ENCODE assay signal across 9 cellular contexts in the genomic region with DNA sequence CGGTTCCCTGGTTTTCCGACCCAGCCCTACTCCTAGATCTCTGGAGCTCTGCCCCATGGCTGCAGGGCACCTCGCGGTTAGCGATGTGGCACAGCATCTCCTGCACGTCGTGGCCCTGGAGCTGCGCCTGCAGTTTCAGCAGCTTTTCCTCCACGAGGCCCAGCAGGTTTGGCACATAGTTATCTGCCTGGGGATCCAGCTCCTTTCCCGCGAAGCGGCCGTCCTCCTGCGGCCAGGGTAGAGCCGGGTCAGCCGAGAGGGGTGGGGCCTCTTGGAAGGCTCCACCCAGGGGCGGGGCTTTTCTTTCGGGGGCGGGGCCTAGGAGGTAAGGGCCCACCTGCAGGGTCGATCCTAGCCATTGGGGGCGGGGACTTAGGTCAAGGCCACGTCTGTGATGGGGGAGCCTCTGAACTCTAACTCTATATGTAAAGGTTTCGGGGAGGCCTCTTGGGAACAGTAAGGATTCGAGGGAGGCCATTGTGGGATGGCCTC. TPM values are rescaled to one million over a fixed set of nuclear protein-coding genes. Genes with fewer than 3 reads are reported as not detected.
DNase-seq lines count a peak whose midpoint lies in the region; ATAC-seq, FAIRE-seq and TF ChIP-seq lines count a peak whose summit lies in the region.
"Had no signal": no experiment of that assay in that cellular context is flagged by ENCODE, and none has a peak within 500 bp of the region (broad histone marks: within the 10 kb centered on the region; RNA-seq: fewer than 3 reads in every experiment).

No MANE protein-coding gene starts in this region.

- no peak overlapping the region for H3K9ac ChIP-seq in keratinocyte (ENCODE audit: control insufficient read depth, extremely low read depth, insufficient read depth, low read length)

- H3K9me3 ChIP-seq in keratinocyte (ENCODE audit: control insufficient read depth, low read depth, low read length) = no peaks in the 10 kb centered on the region
- H3K9me3 ChIP-seq: ovary had no signal

- peaks cover 22% of the 10 kb centered on the region for H3K4me1 ChIP-seq in keratinocyte (ENCODE audit: control insufficient read depth, extremely low read depth, insufficient read depth, low read length)

- H3K27me3 ChIP-seq in keratinocyte (ENCODE audit: control insufficient read depth, extremely low read depth, insufficient read depth, low read length) = peaks cover 60% of the 10 kb centered on the region

- H3K79me2 ChIP-seq in keratinocyte (ENCODE audit: control insufficient read depth, insufficient read depth, low read length) = no peaks in the 10 kb centered on the region

- intact Hi-C loops in Right ventricle myocardium inferior (cut with DNase I) (no loop called here), cardiac septum (cut with DNase I) (loop anchor here (5.0 kb wide), 1 partner anchor 39 kb away; the partner anchor contains the start of gene EPOR)

- no peaks in the 10 kb centered on the region for H4K20me1 ChIP-seq in keratinocyte (ENCODE audit: control insufficient read depth, extremely low read depth, insufficient read depth, low read length)

- peak; percentile 45 for ATAC-seq in Right ventricle myocardium inferior
- ATAC-seq in activated naive CD4-positive, alpha-beta T cell treated with anti-CD3 and anti-CD28 coated beads, Interleukin-2, amount 50 U/mL, for 72 hours = peak; percentile 40 to 74
- ATAC-seq in stimulated activated naive CD8-positive, alpha-beta T cell treated with anti-CD3 and anti-CD28 coated beads, Interleukin-15, Interleukin-2, amounts not matched to agents 100 U/mL and 50 U/mL, for 24 hours = peak; percentile 55

- H2AFZ ChIP-seq in keratinocyte (ENCODE audit: control insufficient read depth, low read length) = peak overlapping the region; percentile 65

- H3K27ac ChIP-seq in keratinocyte (ENCODE audit: control insufficient read depth, insufficient read depth, low read length) = no peak overlapping the region
- H3K27ac ChIP-seq: ovary had no signal

- DNase-seq in Right ventricle myocardium inferior (ENCODE audit: missing footprints) = peak; percentile 79
- no peak for DNase-seq in cardiac septum (ENCODE audit: low spot score)
- peak; percentile 34 for DNase-seq in MV-4-11 (lab: John Stamatoyannopoulos, UW)
- peak in 1 of 2 donors; percentile 64 for DNase-seq in activated naive CD4-positive, alpha-beta T cell treated with anti-CD3 and anti-CD28 coated beads, Interleukin-2, amount 50 U/mL, for 72 hours (ENCODE audit: low spot score in 2 of 2)
- DNase-seq in keratinocyte (ENCODE audit: low read depth, low spot score) = no peak
- DNase-seq in stimulated activated naive CD8-positive, alpha-beta T cell treated with anti-CD3 and anti-CD28 coated beads, Interleukin-15, Interleukin-2, amounts not matched to agents 100 U/mL and 50 U/mL, for 24 hours = peak; percentile 69
- DNase-seq in cortex of kidney (lab: John Stamatoyannopoulos, UW) = no peak
- no peak for DNase-seq in NCI-H2107 (lab: John Stamatoyannopoulos, UW)

- no peak overlapping the region for H3K27ac Mint-ChIP-seq in activated naive CD4-positive, alpha-beta T cell treated with anti-CD3 and anti-CD28 coated beads, Interleukin-2, amount 50 U/mL, for 72 hours

- H3K4me3 ChIP-seq in keratinocyte (ENCODE audit: control insufficient read depth in 2 of 3, extremely low read depth in 1 of 3, insufficient read depth in 2 of 3, low read depth in 1 of 3, low read length in 3 of 3) = peak overlapping the region in 2 of 3 experiments; percentile 25 to 63
- H3K4me3 ChIP-seq: ovary had no signal

- no peaks in the 10 kb centered on the region for H3K36me3 ChIP-seq in keratinocyte (ENCODE audit: control insufficient read depth in 2 of 2, extremely low read depth in 1 of 2, insufficient read depth in 2 of 2, low read length in 2 of 2)
- H3K36me3 ChIP-seq: ovary had no signal

- no peak for FAIRE-seq in keratinocyte (lab: Jason Lieb, UNC)

- no peaks in the 10 kb centered on the region for H3K9me1 ChIP-seq in keratinocyte (ENCODE audit: control insufficient read depth, extremely low read depth, insufficient read depth, low read length)

- dilution Hi-C loops in keratinocyte (cut with MboI; ENCODE audit: extremely low pct_ligation_motif_present, low sequenced_read_pairs) = no loop called here

- no peaks in the 10 kb centered on the region for H3K9me3 Mint-ChIP-seq in activated naive CD4-positive, alpha-beta T cell treated with anti-CD3 and anti-CD28 coated beads, Interleukin-2, amount 50 U/mL, for 72 hours

- H3K4me2 ChIP-seq in keratinocyte (ENCODE audit: control insufficient read depth, extremely low read depth, insufficient read depth, low read depth, low read length) = peak overlapping the region; percentile 64

- H3K36me3 Mint-ChIP-seq in activated naive CD4-positive, alpha-beta T cell treated with anti-CD3 and anti-CD28 coated beads, Interleukin-2, amount 50 U/mL, for 72 hours = peaks cover 4 to 6% of the 10 kb centered on the region in 2 donors

- TF ChIP-seq CTCF in keratinocyte (optimal IDR thresholded peaks at IDR 0.05 in 1 of 3, IDR thresholded peaks at IDR 0.05 in 1 of 3, conservative IDR thresholded peaks at IDR 0.05 in 1 of 3; ENCODE audit: extremely low read depth in 1 of 3, insufficient read depth in 2 of 3, low read length in 3 of 3) = no peak

RNA-seq across cellular contexts. Expression of gene RGL3, which starts 2.5 kb away (rescaled TPM):
- 10.5 TPM for total RNA-seq in Right ventricle myocardium inferior
- 5.8 TPM for total RNA-seq in cardiac septum
- not detected for total RNA-seq in activated naive CD4-positive, alpha-beta T cell treated with anti-CD3 and anti-CD28 coated beads, Interleukin-2, amount 50 U/mL, for 72 hours
- polyA plus RNA-seq in keratinocyte = not detected in 3 replicates
- not detected for polyA plus RNA-seq in keratinocyte (2011; ENCODE audit: low read depth)
- not detected in 2 replicates for polyA plus RNA-seq in keratinocyte (2011; cell fraction: cytosol; rRNA removed)
- polyA plus RNA-seq in keratinocyte (2011; cell fraction: nucleus; rRNA removed) = 0.06 TPM in 1 of 2 replicates, not detected in the other
- not detected in 2 replicates for polyA plus RNA-seq in keratinocyte (2012; ENCODE audit: low replicate concordance)
- polyA minus RNA-seq in keratinocyte = not detected in 3 replicates
- polyA minus RNA-seq in keratinocyte (2011; cell fraction: cytosol; rRNA and poly(A)+ RNA removed) = not detected
- polyA minus RNA-seq in keratinocyte (2011; cell fraction: nucleus; rRNA and poly(A)+ RNA removed) = 1.2 TPM in 1 of 2 replicates, not detected in the other

RNA-seq across cellular contexts. Expression of gene ODAD3, which starts 13.3 kb away (rescaled TPM):
- total RNA-seq in Right ventricle myocardium inferior (0.68 TPM), cardiac septum (0.43 TPM)
- total RNA-seq in activated naive CD4-positive, alpha-beta T cell treated with anti-CD3 and anti-CD28 coated beads, Interleukin-2, amount 50 U/mL, for 72 hours = under 1 TPM; 0.30 to 0.95 TPM
- polyA plus RNA-seq in keratinocyte = 0.05 to 0.52 TPM (median 0.09 TPM) in 3 replicates
- not detected for polyA plus RNA-seq in keratinocyte (2011; ENCODE audit: low read depth)
- 0.02 and 0.22 TPM in 2 replicates for polyA plus RNA-seq in keratinocyte (2011; cell fraction: cytosol; rRNA removed)
- 0.18 and 0.25 TPM in 2 replicates for polyA plus RNA-seq in keratinocyte (2011; cell fraction: nucleus; rRNA removed)
- 0.29 TPM in 1 of 2 replicates, not detected in the other for polyA plus RNA-seq in keratinocyte (2012; ENCODE audit: low replicate concordance)
- polyA minus RNA-seq in keratinocyte = 0.19 TPM in 1 of 3 replicates, not detected in the others
- polyA minus RNA-seq in keratinocyte (2011; cell fraction: cytosol; rRNA and poly(A)+ RNA removed) = not detected
- not detected in 2 replicates for polyA minus RNA-seq in keratinocyte (2011; cell fraction: nucleus; rRNA and poly(A)+ RNA removed)

RNA-seq across cellular contexts. Expression of gene PRKCSH, which starts 13.8 kb away (rescaled TPM):
- total RNA-seq in Right ventricle myocardium inferior (123 TPM), cardiac septum (100 TPM)
- 100 to 1,000 TPM; 272 to 285 TPM for total RNA-seq in activated naive CD4-positive, alpha-beta T cell treated with anti-CD3 and anti-CD28 coated beads, Interleukin-2, amount 50 U/mL, for 72 hours
- 47.9 to 125 TPM (median 56.3 TPM) in 3 replicates for polyA plus RNA-seq in keratinocyte
- polyA plus RNA-seq in keratinocyte (2011; ENCODE audit: low read depth) = 141 TPM
- polyA plus RNA-seq in keratinocyte (2011; cell fraction: cytosol; rRNA removed) = 36.7 and 75.5 TPM in 2 replicates
- 179 and 201 TPM in 2 replicates for polyA plus RNA-seq in keratinocyte (2011; cell fraction: nucleus; rRNA removed)
- 151 and 208 TPM in 2 replicates for polyA plus RNA-seq in keratinocyte (2012; ENCODE audit: low replicate concordance)
- polyA minus RNA-seq in keratinocyte = 80.2 to 367 TPM (median 82.8 TPM) in 3 replicates
- 131 TPM for polyA minus RNA-seq in keratinocyte (2011; cell fraction: cytosol; rRNA and poly(A)+ RNA removed)
- polyA minus RNA-seq in keratinocyte (2011; cell fraction: nucleus; rRNA and poly(A)+ RNA removed) = 100 and 158 TPM in 2 replicates

RNA-seq across cellular contexts. Expression of gene EPOR, which starts 37.5 kb away (rescaled TPM):
- 8.4 TPM for total RNA-seq in Right ventricle myocardium inferior
- 5.6 TPM for total RNA-seq in cardiac septum
- 10 to 100 TPM in 1 of 2 donors, 1 to 10 TPM in 1; 7.9 to 14.1 TPM for total RNA-seq in activated naive CD4-positive, alpha-beta T cell treated with anti-CD3 and anti-CD28 coated beads, Interleukin-2, amount 50 U/mL, for 72 hours
- polyA plus RNA-seq in keratinocyte = 0.68 to 0.94 TPM (median 0.85 TPM) in 3 replicates
- 0.17 TPM for polyA plus RNA-seq in keratinocyte (2011; ENCODE audit: low read depth)
- 0.41 and 0.95 TPM in 2 replicates for polyA plus RNA-seq in keratinocyte (2011; cell fraction: cytosol; rRNA removed)
- 0.80 and 1.5 TPM in 2 replicates for polyA plus RNA-seq in keratinocyte (2011; cell fraction: nucleus; rRNA removed)
- 0.71 and 1.0 TPM in 2 replicates for polyA plus RNA-seq in keratinocyte (2012; ENCODE audit: low replicate concordance)
- polyA minus RNA-seq in keratinocyte = 0.26 to 0.52 TPM (median 0.43 TPM) in 3 replicates
- polyA minus RNA-seq in keratinocyte (2011; cell fraction: cytosol; rRNA and poly(A)+ RNA removed) = 3.3 TPM
- polyA minus RNA-seq in keratinocyte (2011; cell fraction: nucleus; rRNA and poly(A)+ RNA removed) = 0.31 and 0.63 TPM in 2 replicates

RNA-seq across cellular contexts. Expression of gene SWSAP1, which starts 47.2 kb away (rescaled TPM):
- 1.9 TPM for total RNA-seq in Right ventricle myocardium inferior
- 1.3 TPM for total RNA-seq in cardiac septum
- total RNA-seq in activated naive CD4-positive, alpha-beta T cell treated with anti-CD3 and anti-CD28 coated beads, Interleukin-2, amount 50 U/mL, for 72 hours = 1 to 10 TPM; 1.9 to 2.2 TPM
- 2.1 to 2.5 TPM (median 2.2 TPM) in 3 replicates for polyA plus RNA-seq in keratinocyte
- 0.62 TPM for polyA plus RNA-seq in keratinocyte (2011; ENCODE audit: low read depth)
- polyA plus RNA-seq in keratinocyte (2011; cell fraction: cytosol; rRNA removed) = 1.4 and 2.0 TPM in 2 replicates
- polyA plus RNA-seq in keratinocyte (2011; cell fraction: nucleus; rRNA removed) = 2.1 and 2.3 TPM in 2 replicates
- 2.1 and 3.2 TPM in 2 replicates for polyA plus RNA-seq in keratinocyte (2012; ENCODE audit: low replicate concordance)
- 0.77 to 1.4 TPM (median 1.1 TPM) in 3 replicates for polyA minus RNA-seq in keratinocyte
- polyA minus RNA-seq in keratinocyte (2011; cell fraction: cytosol; rRNA and poly(A)+ RNA removed) = not detected
- 0.53 and 0.54 TPM in 2 replicates for polyA minus RNA-seq in keratinocyte (2011; cell fraction: nucleus; rRNA and poly(A)+ RNA removed)

Comparison
In these comparisons a context has a peak if more than half of its experiments do, and no peak if none do; other contexts are left out.
1. DNase-seq: peak in Right ventricle myocardium inferior (single experiment), MV-4-11 (single experiment) and stimulated activated naive CD8-positive, alpha-beta T cell treated with anti-CD3 and anti-CD28 coated beads, Interleukin-15, Interleukin-2, amounts not matched to agents 100 U/mL and 50 U/mL, for 24 hours (single experiment); none in cardiac septum (single experiment), keratinocyte (single experiment), cortex of kidney (single experiment) and NCI-H2107 (single experiment).
2. Peak in every context shown above with its lines, with median percentiles within 50 percentile points of each other: ATAC-seq.